In genomic region chr1:116491985-116492811, GRCh38 we compare ENCODE assay signal across 19 cellular contexts.
DNase-seq lines count a peak whose midpoint lies in the region; ATAC-seq and TF ChIP-seq lines count a peak whose summit lies in the region.
"Had no signal": no experiment of that assay in that cellular context is flagged by ENCODE, and none has a peak within 500 bp of the region (broad histone marks: within the 10 kb centered on the region; RNA-seq: fewer than 3 reads in every experiment).

No MANE protein-coding gene starts in this region.

- H3K4me3 Mint-ChIP-seq in T-helper 17 cell, result peak overlapping the region; percentile 21
- H3K4me3 Mint-ChIP-seq: activated naive CD8-positive, alpha-beta T cell; activated T-cell treated with anti-CD3 and anti-CD28 coated beads, Interleukin-2, amount 50 U/mL, for 24 hours; H9; immature natural killer cell had no signal

- DNase-seq in CD1c-positive myeloid dendritic cell (ENCODE audit: extremely low spot score) (peak; percentile 73), M059J (ENCODE audit: low read depth) (peak; percentile 77), T-helper 17 cell (no peak), fibroblast of villous mesenchyme (ENCODE audit: low read depth) (peak; percentile 50), activated gamma-delta T cell (lab: John Stamatoyannopoulos, UW) (no peak), kidney glomerular epithelial cell (lab: John Stamatoyannopoulos, UW) (no peak)
- DNase-seq in activated naive CD4-positive, alpha-beta T cell treated with Interleukin-2 at 50 U/mL for 16 hours, result no peak
- DNase-seq: activated T-cell treated with anti-CD3 and anti-CD28 coated beads, Interleukin-2, amount 50 U/mL, for 24 hours; effector CD8-positive, alpha-beta T cell; H9; immature natural killer cell; lower lobe of right lung; MM.1S; NCI-H2081; NCI-H524 treated with DMSO at 0.1 percent for 48 hours; stimulated activated CD4-positive, alpha-beta T cell treated with anti-CD3 and anti-CD28 coated beads, Interleukin-2, amount 100 ng/mL, for 48 hours had no signal

- TF ChIP-seq CTCF in fibroblast of villous mesenchyme (IDR thresholded peaks at IDR 0.05; ENCODE audit: insufficient read depth, low read depth, low read length), result no peak

- no peak overlapping the region for H3K4me3 ChIP-seq in fibroblast of villous mesenchyme (ENCODE audit: low read depth, low read length)
- H3K4me3 ChIP-seq: lower lobe of right lung, skin epidermis had no signal

- peaks cover 15% of the 10 kb centered on the region for H3K4me1 Mint-ChIP-seq in T-helper 17 cell

- no peaks in the 10 kb centered on the region for H3K27me3 Mint-ChIP-seq in T-helper 17 cell
- H3K27me3 Mint-ChIP-seq: activated naive CD8-positive, alpha-beta T cell; activated T-cell treated with anti-CD3 and anti-CD28 coated beads, Interleukin-2, amount 50 U/mL, for 24 hours had no signal

- H3K36me3 Mint-ChIP-seq in T-helper 17 cell (ENCODE audit: low read depth), result no peaks in the 10 kb centered on the region
- H3K36me3 Mint-ChIP-seq: activated naive CD8-positive, alpha-beta T cell had no signal

- ATAC-seq in T-helper 17 cell, result no peak
- no peak for ATAC-seq in GM21423 (IDR thresholded peaks at IDR 0.05; ENCODE audit: unreplicated experiment)
- ATAC-seq: lower lobe of right lung had no signal

- no peaks in the 10 kb centered on the region for H3K9me3 ChIP-seq in T-helper 17 cell (ENCODE audit: control insufficient read depth, low read length, poor library complexity, severe bottlenecking)
- H3K9me3 ChIP-seq: lower lobe of right lung had no signal

- peak overlapping the region; percentile 78 for H3K27ac Mint-ChIP-seq in T-helper 17 cell
- H3K27ac Mint-ChIP-seq: activated naive CD8-positive, alpha-beta T cell; activated T-cell treated with anti-CD3 and anti-CD28 coated beads, Interleukin-2, amount 50 U/mL, for 24 hours had no signal

Comparison
In these comparisons a context has a peak if more than half of its experiments do, and no peak if none do; other contexts are left out.
1. DNase-seq: peak in CD1c-positive myeloid dendritic cell (single experiment), M059J (single experiment) and fibroblast of villous mesenchyme (single experiment); none in T-helper 17 cell (0 of 3), activated gamma-delta T cell (single experiment), activated naive CD4-positive, alpha-beta T cell treated with Interleukin-2 at 50 U/mL for 16 hours (single experiment) and kidney glomerular epithelial cell (single experiment).